7 cellular contexts compared by ENCODE assay signal in the genomic region with DNA sequence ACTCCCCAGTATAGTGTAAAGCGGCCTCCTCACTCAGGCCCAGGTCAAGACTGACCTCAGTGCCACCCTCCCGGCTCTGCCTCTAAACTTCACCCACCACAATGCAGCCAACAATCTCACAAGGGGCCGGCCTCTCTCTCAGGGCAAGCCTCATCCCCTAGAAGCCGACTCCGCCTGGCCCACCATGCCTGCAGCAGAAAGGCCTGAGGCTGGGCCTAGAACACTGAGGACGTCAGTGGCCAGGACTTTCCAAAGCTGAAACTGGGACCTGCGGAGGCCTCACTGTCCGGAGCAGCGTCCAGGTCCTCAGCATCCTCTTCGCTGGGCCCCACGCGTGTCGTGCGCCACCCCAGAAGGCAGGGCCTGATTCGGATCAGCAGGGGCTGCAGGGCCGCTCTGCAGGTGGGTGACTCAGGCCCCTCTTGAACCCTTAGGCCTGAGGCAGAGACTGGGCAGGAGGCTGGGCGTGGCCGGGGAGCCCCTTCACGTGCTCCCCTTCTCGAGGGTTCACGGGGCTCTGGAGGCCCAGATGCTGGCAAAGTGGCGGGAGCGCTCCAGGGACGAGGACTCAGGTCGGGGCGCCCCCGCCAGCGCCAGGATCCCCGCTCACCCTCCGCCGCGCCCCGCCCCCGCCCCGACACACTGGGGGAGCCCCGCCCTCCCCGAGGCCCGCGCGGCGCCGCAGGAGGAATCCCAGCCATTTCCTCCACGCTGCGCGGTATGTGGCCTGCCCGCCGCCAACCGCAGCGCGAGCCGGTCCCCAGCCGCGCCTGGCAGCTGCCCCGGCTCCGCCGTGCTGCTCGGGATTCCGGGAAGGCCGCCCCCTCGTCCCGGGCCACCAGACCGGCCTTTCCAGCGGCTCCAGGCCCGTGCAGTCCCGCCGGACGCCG. TPM values are rescaled to one million over a fixed set of nuclear protein-coding genes. Genes with fewer than 3 reads are reported as not detected.
DNase-seq lines count a peak whose midpoint lies in the region; ATAC-seq and TF ChIP-seq lines count a peak whose summit lies in the region.

No MANE protein-coding gene starts in this region.

- H3K9me3 ChIP-seq in gastroesophageal sphincter (no peaks in the 10 kb centered on the region), trophoblast cell (ENCODE audit: insufficient read depth, low read depth, low read length) (no peaks in the 10 kb centered on the region)

- H2BK5ac ChIP-seq in trophoblast cell (ENCODE audit: low read depth, low read length, poor library complexity): peak overlapping the region; percentile 98

- H3K9ac ChIP-seq in trophoblast cell (ENCODE audit: low read length): no peak overlapping the region

- peaks cover 8% of the 10 kb centered on the region for H3K79me2 ChIP-seq in trophoblast cell (ENCODE audit: control insufficient read depth, insufficient read depth, low read length, poor library complexity)

- ATAC-seq in gastroesophageal sphincter (peak; percentile 85), HG03342 (IDR thresholded peaks at IDR 0.05; ENCODE audit: unreplicated experiment) (no peak)

- H2AK5ac ChIP-seq in trophoblast cell (ENCODE audit: low read length): peak overlapping the region; percentile 96

- peak overlapping the region; percentile 86 for H4K12ac ChIP-seq in trophoblast cell (ENCODE audit: low read depth, low read length)

- peak overlapping the region; percentile 97 for H4K8ac ChIP-seq in trophoblast cell (ENCODE audit: low read depth, low read length)

- H3K27me3 ChIP-seq in gastroesophageal sphincter (no peaks in the 10 kb centered on the region), trophoblast cell (ENCODE audit: insufficient read depth, low read length) (no peaks in the 10 kb centered on the region)

- peak overlapping the region; percentile 92 for H2BK12ac ChIP-seq in trophoblast cell (ENCODE audit: low read length)

- H2BK120ac ChIP-seq in trophoblast cell (ENCODE audit: insufficient read depth, low read length, poor library complexity): peak overlapping the region; percentile 99

- peak; percentile 37 for DNase-seq in NB4 (ENCODE audit: low read depth)
- peak; percentile 56 for DNase-seq in activated effector memory CD4-positive, alpha-beta T cell treated with Interleukin-2 at 50 U/mL for 16 hours
- DNase-seq in trophoblast cell: peak; percentile 73 to 76
- DNase-seq in UCSD-AML1 (lab: John Stamatoyannopoulos, UW; ENCODE audit: unreplicated experiment): no peak
- DNase-seq in putamen (ENCODE audit: low spot score): no peak

- H2AFZ ChIP-seq in trophoblast cell (ENCODE audit: insufficient read depth, low read length, poor library complexity): peak overlapping the region; percentile 67

- peaks cover 45% of the 10 kb centered on the region for H3K79me1 ChIP-seq in trophoblast cell (ENCODE audit: low read length)

- H3K36me3 ChIP-seq in gastroesophageal sphincter: no peaks in the 10 kb centered on the region
- no peaks in the 10 kb centered on the region for H3K36me3 ChIP-seq in trophoblast cell (ENCODE audit: control insufficient read depth in 1 of 2, insufficient read depth in 2 of 2, low read length in 2 of 2)

- no CpG with 5 or more reads among the region's 68 CpGs for WGBS in gastroesophageal sphincter (ENCODE audit: low coverage in 1 of 2), 2 donors
- no CpG with 5 or more reads among the region's 68 CpGs for WGBS in trophoblast cell (ENCODE audit: extremely low coverage, insufficient coverage, insufficient read length)

- no peak for TF ChIP-seq CTCF in NB4 (IDR thresholded peaks at IDR 0.05; ENCODE audit: low read depth, low read length)
- TF ChIP-seq CTCF in gastroesophageal sphincter (IDR thresholded peaks at IDR 0.05): no peak

- peak overlapping the region; percentile 92 for H3K4ac ChIP-seq in trophoblast cell (ENCODE audit: low read depth, low read length)

- TF ChIP-seq POLR2A in NB4 (IDR thresholded peaks at IDR 0.05; ENCODE audit: extremely low read depth, insufficient read length) (no peak), gastroesophageal sphincter (IDR thresholded peaks at IDR 0.05) (peak in 1 of 2 donors; percentile 17)

- peak overlapping the region; percentile 73 for H3K14ac ChIP-seq in trophoblast cell (ENCODE audit: low read length)

- H3K4me1 ChIP-seq in gastroesophageal sphincter (peaks cover 0 to 44% (median 19%) of the 10 kb centered on the region in 3 donors), trophoblast cell (ENCODE audit: control insufficient read depth in 1 of 2, insufficient read depth in 2 of 2, low read length in 2 of 2) (peaks cover 30 to 32% of the 10 kb centered on the region in 2 experiments)

- H3K4me3 ChIP-seq in NB4 (ENCODE audit: low read depth, low read length) (no peak overlapping the region), gastroesophageal sphincter (peak overlapping the region; percentile 36 to 55), trophoblast cell (ENCODE audit: low read depth, low read length) (no peak overlapping the region)

- peak overlapping the region; percentile 74 for H3K4me2 ChIP-seq in trophoblast cell (ENCODE audit: low read length)

- H3K18ac ChIP-seq in trophoblast cell (ENCODE audit: low read length): peak overlapping the region; percentile 80

- H4K91ac ChIP-seq in trophoblast cell (ENCODE audit: low read depth, low read length): peak overlapping the region; percentile 99

- no peak overlapping the region for H3K23ac ChIP-seq in trophoblast cell (ENCODE audit: low read length)

- TF ChIP-seq EP300 in gastroesophageal sphincter (IDR thresholded peaks at IDR 0.05): no peak

- H3K27ac ChIP-seq in gastroesophageal sphincter (peak overlapping the region; percentile 72 to 89 (median 86)), trophoblast cell (ENCODE audit: low read depth, low read length) (peak overlapping the region; percentile 99)

RNA-seq across cellular contexts. Expression of gene PKDCC, which starts 53.1 kb away (rescaled TPM):
- 100 to 1,000 TPM in 3 of 4 donors, 10 to 100 TPM in 1; 89.0 to 277 (median 194) TPM for total RNA-seq in gastroesophageal sphincter
- polyA plus RNA-seq in trophoblast cell (2013): 35.3 and 39.5 TPM in 2 replicates

Comparison
In these comparisons a context has a peak if more than half of its experiments do, and no peak if none do; other contexts are left out.
1. DNase-seq: peak in NB4 (single experiment), activated effector memory CD4-positive, alpha-beta T cell treated with Interleukin-2 at 50 U/mL for 16 hours (single experiment) and trophoblast cell (2 of 2); none in UCSD-AML1 (single experiment) and putamen (single experiment).
2. H3K4me3 ChIP-seq: peak in gastroesophageal sphincter (2 of 2); none in NB4 (single experiment) and trophoblast cell (single experiment).